In genomic region chr6:56556751-56557540, GRCh38 we compare ENCODE assay signal across 26 cellular contexts.
DNase-seq lines count a peak whose midpoint lies in the region; ATAC-seq and TF ChIP-seq lines count a peak whose summit lies in the region.
"Had no signal": no experiment of that assay in that cellular context is flagged by ENCODE, and none has a peak within 500 bp of the region (broad histone marks: within the 10 kb centered on the region; RNA-seq: fewer than 3 reads in every experiment).

No MANE protein-coding gene starts in this region.

- H3K36me3 ChIP-seq in SJCRH30 (peaks cover 19% of the 10 kb centered on the region), smooth muscle cell (ENCODE audit: low read depth) (peaks cover 10% of the 10 kb centered on the region), upper lobe of right lung (no peaks in the 10 kb centered on the region)

- H3K27ac Mint-ChIP-seq in T-cell: no peak overlapping the region
- H3K27ac Mint-ChIP-seq: CD4-positive, alpha-beta T cell had no signal

- CTCF ChIA-PET in T-cell (lab: Charles Lee): no interaction called here

- no peak overlapping the region for H3K4me2 ChIP-seq in smooth muscle cell
- H3K4me2 ChIP-seq: BLaER1, KMS-11 had no signal

- no peaks in the 10 kb centered on the region for H3K27me3 Mint-ChIP-seq in T-cell
- H3K27me3 Mint-ChIP-seq: CD4-positive, alpha-beta T cell had no signal

- DNase-seq in DMS53 (lab: John Stamatoyannopoulos, UW) (peak; percentile 21), DMS53 treated with DMSO at 0.1 percent for 48 hours (lab: John Stamatoyannopoulos, UW; ENCODE audit: unreplicated experiment) (no peak), SJCRH30 (no peak), left lobe of liver (ENCODE audit: low spot score) (no peak), smooth muscle cell (lab: John Stamatoyannopoulos, UW; ENCODE audit: unreplicated experiment) (no peak), T-cell (no peak), upper lobe of right lung (no peak)
- DNase-seq: ACHN; CD4-positive, alpha-beta T cell; COR-L47; DMS 273 treated with DMSO at 0.1 percent for 48 hours; H7; IMR-90; NCI-H1105; NCI-H1694 treated with DMSO at 0.1 percent for 48 hours; NCI-H2081 treated with DMSO at 0.1 percent for 48 hours; NCI-H2171 treated with DMSO at 0.1 percent for 48 hours; NCI-H524 treated with DMSO at 0.1 percent for 48 hours; NCI-H82; SHP77; SW 1271 had no signal

- H3K27me3 ChIP-seq in SJCRH30 (no peaks in the 10 kb centered on the region), smooth muscle cell (ENCODE audit: low read depth) (no peaks in the 10 kb centered on the region), upper lobe of right lung (no peaks in the 10 kb centered on the region)
- H3K27me3 ChIP-seq: BLaER1 had no signal

- peaks cover 5% of the 10 kb centered on the region for H3F3A ChIP-seq in smooth muscle cell (ENCODE audit: low read depth)

- 76% methylated on average over 1 of the region's 1 CpG for WGBS in smooth muscle cell (ENCODE audit: low lambda C conversion rate)

- TF ChIP-seq CTCF in smooth muscle cell (IDR thresholded peaks at IDR 0.05; ENCODE audit: borderline replicate concordance, insufficient read depth, poor library complexity, severe bottlenecking) (no peak), upper lobe of right lung (IDR thresholded peaks at IDR 0.05) (no peak)

- H2AFZ ChIP-seq in smooth muscle cell (ENCODE audit: low read depth): no peak overlapping the region

- H4K20me1 ChIP-seq in smooth muscle cell (ENCODE audit: low read depth): no peaks in the 10 kb centered on the region
- H4K20me1 ChIP-seq: BLaER1 had no signal

- no peaks in the 10 kb centered on the region for H3K9me3 Mint-ChIP-seq in T-cell
- H3K9me3 Mint-ChIP-seq: CD4-positive, alpha-beta T cell had no signal

- H3K4me1 ChIP-seq in SJCRH30 (peaks cover 31% of the 10 kb centered on the region), smooth muscle cell (ENCODE audit: low read depth) (peaks cover 23% of the 10 kb centered on the region), upper lobe of right lung (no peaks in the 10 kb centered on the region)
- H3K4me1 ChIP-seq: BLaER1 had no signal

- H3K4me3 ChIP-seq in SJCRH30: no peak overlapping the region
- no peak overlapping the region for H3K4me3 ChIP-seq in smooth muscle cell
- no peak overlapping the region for H3K4me3 ChIP-seq in upper lobe of right lung
- H3K4me3 ChIP-seq: BLaER1, SK-N-MC had no signal

- H3K36me3 Mint-ChIP-seq in T-cell: no peaks in the 10 kb centered on the region

- H3K9me3 ChIP-seq in SJCRH30 (replicated peaks) (no peaks in the 10 kb centered on the region), smooth muscle cell (replicated peaks; ENCODE audit: low read depth) (no peaks in the 10 kb centered on the region), upper lobe of right lung (no peaks in the 10 kb centered on the region)
- H3K9me3 ChIP-seq: BLaER1 had no signal

- H3K9ac ChIP-seq in smooth muscle cell (ENCODE audit: low read depth): no peak overlapping the region
- H3K9ac ChIP-seq: BLaER1, KMS-11 had no signal

- ATAC-seq in left lobe of liver: peak; percentile 62
- no peak for ATAC-seq in HG03354 (IDR thresholded peaks at IDR 0.05; ENCODE audit: poor library complexity, severe bottlenecking, unreplicated experiment)
- no peak for ATAC-seq in T-cell (replicated peaks in 1 of 4)
- no peak for ATAC-seq in upper lobe of right lung

- no peak overlapping the region for H3K4me3 Mint-ChIP-seq in T-cell
- H3K4me3 Mint-ChIP-seq: CD4-positive, alpha-beta T cell had no signal

- intact Hi-C loops in upper lobe of right lung (cut with DNase I): no loop called here

- no peaks in the 10 kb centered on the region for H3K79me2 ChIP-seq in smooth muscle cell (ENCODE audit: low read depth)

- peak overlapping the region; percentile 95 for H3K27ac ChIP-seq in SJCRH30
- H3K27ac ChIP-seq in smooth muscle cell (ENCODE audit: low read depth): peak overlapping the region; percentile 10
- no peak overlapping the region for H3K27ac ChIP-seq in upper lobe of right lung
- H3K27ac ChIP-seq: 22Rv1, BLaER1, KMS-11, SK-N-MC had no signal

- POLR2A ChIA-PET in T-cell (lab: Charles Lee): no interaction called here

- H3K4me1 Mint-ChIP-seq in T-cell: no peaks in the 10 kb centered on the region
